Comparison of ENCODE assay signal across 1 cellular context in the genomic region with DNA sequence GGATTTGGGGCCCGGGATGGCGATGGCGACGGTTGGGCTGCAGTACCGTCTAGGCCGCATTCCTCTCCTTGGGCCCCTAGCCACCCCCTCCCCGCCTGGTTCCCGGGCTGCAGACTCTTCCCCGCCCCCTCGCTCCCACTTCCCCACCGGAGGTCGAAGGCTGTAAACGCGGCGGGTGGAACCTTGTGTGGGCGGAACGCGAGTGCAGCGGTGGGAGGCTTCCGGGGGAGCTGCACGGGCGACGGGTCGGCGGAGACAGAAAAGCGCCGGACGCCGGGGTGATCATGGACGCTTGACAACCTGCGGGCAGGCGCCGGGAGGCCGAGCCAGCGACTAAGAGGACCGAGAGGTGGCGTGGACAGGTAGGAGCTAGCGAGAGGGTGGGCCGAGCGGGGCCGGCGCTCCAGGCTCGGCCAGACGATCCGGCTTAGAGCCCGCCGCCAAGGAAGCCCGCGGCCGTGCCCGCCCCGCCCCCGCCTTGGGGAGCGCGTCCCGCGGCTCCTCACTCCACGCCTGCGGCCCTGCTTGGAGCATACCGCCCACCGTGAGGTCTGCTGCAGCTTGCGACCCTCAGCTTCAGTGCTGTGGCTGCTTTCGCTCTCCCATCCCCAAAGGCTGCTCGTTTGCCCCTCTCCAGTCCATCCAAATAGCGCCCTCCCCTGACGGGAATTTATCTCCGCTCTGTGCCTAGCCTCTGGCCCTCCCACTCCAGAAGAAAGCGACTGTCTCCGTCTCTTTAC.
TF ChIP-seq lines count a peak whose summit lies in the region.

A gene (plus strand): TSS at position 269 of the 740 bp plus-strand sequence. CDS start 2,126 bp downstream, outside the sequence.

TF ChIP-seq in K562, 482 proteins besides CTCF, POLR2A, EP300 and RAD21 (continued from another document and continues in another):
- TF ChIP-seq, protein P1, sequence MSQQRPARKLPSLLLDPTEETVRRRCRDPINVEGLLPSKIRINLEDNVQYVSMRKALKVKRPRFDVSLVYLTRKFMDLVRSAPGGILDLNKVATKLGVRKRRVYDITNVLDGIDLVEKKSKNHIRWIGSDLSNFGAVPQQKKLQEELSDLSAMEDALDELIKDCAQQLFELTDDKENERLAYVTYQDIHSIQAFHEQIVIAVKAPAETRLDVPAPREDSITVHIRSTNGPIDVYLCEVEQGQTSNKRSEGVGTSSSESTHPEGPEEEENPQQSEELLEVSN (IDR thresholded peaks at IDR 0.05; ENCODE audit: borderline replicate concordance in 1 of 2, extremely low read depth in 1 of 2, insufficient read depth in 1 of 2, insufficient read length in 1 of 2, low read depth in 1 of 2, low read length in 1 of 2, poor library complexity in 1 of 2, severe bottlenecking in 1 of 2): peak; percentile 28 to 58
- TF ChIP-seq CREM (IDR thresholded peaks at IDR 0.05; ENCODE audit: low read depth) (peak; percentile 81), ZNF384 (IDR thresholded peaks at IDR 0.05; ENCODE audit: low read depth, low read length) (no peak), NCOA6 (IDR thresholded peaks at IDR 0.05) (no peak), NFE2 (IDR thresholded peaks at IDR 0.05; ENCODE audit: low read depth) (no peak), SRSF3 (IDR thresholded peaks at IDR 0.05; ENCODE audit: insufficient read depth, low read length) (no peak), SIN3B (IDR thresholded peaks at IDR 0.05; ENCODE audit: low read depth) (peak; percentile 99), XRCC3 (IDR thresholded peaks at IDR 0.05) (no peak), POLR3G (IDR thresholded peaks at IDR 0.05; ENCODE audit: extremely low read depth, insufficient read length, insufficient replicate concordance) (no peak), E2F3 (CRISPR knock-in tag; IDR thresholded peaks at IDR 0.05) (no peak), KHSRP (IDR thresholded peaks at IDR 0.05) (no peak), NR2C1 (IDR thresholded peaks at IDR 0.05) (peak; percentile 69), NR2C1 (tag; IDR thresholded peaks at IDR 0.05) (peak; percentile 88), ZBTB17 (CRISPR knock-in tag; IDR thresholded peaks at IDR 0.05) (no peak), MYC (IDR thresholded peaks at IDR 0.05; ENCODE audit: low read depth, low read length) (peak; percentile 47; the same call in 1 of the 2 replicates), MYC (CRISPR knock-in tag; IDR thresholded peaks at IDR 0.05; ENCODE audit: borderline replicate concordance, low read depth) (no peak), TOE1 (IDR thresholded peaks at IDR 0.05; ENCODE audit: borderline replicate concordance) (peak; percentile 47; the same call in 1 of the 2 replicates), TOE1 (CRISPR knock-in tag; IDR thresholded peaks at IDR 0.05; ENCODE audit: borderline replicate concordance, low read depth) (no peak), MYBL2 (IDR thresholded peaks at IDR 0.05; ENCODE audit: low read depth) (no peak), MYBL2 (CRISPR knock-in tag; IDR thresholded peaks at IDR 0.05; ENCODE audit: borderline replicate concordance) (no peak)
- TF ChIP-seq, protein P2, sequence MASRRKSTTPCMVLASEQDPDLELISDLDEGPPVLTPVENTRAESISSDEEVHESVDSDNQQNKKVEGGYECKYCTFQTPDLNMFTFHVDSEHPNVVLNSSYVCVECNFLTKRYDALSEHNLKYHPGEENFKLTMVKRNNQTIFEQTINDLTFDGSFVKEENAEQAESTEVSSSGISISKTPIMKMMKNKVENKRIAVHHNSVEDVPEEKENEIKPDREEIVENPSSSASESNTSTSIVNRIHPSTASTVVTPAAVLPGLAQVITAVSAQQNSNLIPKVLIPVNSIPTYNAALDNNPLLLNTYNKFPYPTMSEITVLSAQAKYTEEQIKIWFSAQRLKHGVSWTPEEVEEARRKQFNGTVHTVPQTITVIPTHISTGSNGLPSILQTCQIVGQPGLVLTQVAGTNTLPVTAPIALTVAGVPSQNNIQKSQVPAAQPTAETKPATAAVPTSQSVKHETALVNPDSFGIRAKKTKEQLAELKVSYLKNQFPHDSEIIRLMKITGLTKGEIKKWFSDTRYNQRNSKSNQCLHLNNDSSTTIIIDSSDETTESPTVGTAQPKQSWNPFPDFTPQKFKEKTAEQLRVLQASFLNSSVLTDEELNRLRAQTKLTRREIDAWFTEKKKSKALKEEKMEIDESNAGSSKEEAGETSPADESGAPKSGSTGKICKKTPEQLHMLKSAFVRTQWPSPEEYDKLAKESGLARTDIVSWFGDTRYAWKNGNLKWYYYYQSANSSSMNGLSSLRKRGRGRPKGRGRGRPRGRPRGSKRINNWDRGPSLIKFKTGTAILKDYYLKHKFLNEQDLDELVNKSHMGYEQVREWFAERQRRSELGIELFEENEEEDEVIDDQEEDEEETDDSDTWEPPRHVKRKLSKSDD (conservative IDR thresholded peaks at IDR 0.05; ENCODE audit: low read length): no peak
- TF ChIP-seq, protein P3, sequence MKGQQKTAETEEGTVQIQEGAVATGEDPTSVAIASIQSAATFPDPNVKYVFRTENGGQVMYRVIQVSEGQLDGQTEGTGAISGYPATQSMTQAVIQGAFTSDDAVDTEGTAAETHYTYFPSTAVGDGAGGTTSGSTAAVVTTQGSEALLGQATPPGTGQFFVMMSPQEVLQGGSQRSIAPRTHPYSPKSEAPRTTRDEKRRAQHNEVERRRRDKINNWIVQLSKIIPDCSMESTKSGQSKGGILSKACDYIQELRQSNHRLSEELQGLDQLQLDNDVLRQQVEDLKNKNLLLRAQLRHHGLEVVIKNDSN (CRISPR knock-in tag; IDR thresholded peaks at IDR 0.05): no peak
- TF ChIP-seq, protein P4, sequence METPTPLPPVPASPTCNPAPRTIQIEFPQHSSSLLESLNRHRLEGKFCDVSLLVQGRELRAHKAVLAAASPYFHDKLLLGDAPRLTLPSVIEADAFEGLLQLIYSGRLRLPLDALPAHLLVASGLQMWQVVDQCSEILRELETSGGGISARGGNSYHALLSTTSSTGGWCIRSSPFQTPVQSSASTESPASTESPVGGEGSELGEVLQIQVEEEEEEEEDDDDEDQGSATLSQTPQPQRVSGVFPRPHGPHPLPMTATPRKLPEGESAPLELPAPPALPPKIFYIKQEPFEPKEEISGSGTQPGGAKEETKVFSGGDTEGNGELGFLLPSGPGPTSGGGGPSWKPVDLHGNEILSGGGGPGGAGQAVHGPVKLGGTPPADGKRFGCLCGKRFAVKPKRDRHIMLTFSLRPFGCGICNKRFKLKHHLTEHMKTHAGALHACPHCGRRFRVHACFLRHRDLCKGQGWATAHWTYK (CRISPR knock-in tag; IDR thresholded peaks at IDR 0.05): no peak
- TF ChIP-seq, protein P5, sequence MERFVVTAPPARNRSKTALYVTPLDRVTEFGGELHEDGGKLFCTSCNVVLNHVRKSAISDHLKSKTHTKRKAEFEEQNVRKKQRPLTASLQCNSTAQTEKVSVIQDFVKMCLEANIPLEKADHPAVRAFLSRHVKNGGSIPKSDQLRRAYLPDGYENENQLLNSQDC (CRISPR knock-in tag; IDR thresholded peaks at IDR 0.05): no peak
- TF ChIP-seq, protein P6, sequence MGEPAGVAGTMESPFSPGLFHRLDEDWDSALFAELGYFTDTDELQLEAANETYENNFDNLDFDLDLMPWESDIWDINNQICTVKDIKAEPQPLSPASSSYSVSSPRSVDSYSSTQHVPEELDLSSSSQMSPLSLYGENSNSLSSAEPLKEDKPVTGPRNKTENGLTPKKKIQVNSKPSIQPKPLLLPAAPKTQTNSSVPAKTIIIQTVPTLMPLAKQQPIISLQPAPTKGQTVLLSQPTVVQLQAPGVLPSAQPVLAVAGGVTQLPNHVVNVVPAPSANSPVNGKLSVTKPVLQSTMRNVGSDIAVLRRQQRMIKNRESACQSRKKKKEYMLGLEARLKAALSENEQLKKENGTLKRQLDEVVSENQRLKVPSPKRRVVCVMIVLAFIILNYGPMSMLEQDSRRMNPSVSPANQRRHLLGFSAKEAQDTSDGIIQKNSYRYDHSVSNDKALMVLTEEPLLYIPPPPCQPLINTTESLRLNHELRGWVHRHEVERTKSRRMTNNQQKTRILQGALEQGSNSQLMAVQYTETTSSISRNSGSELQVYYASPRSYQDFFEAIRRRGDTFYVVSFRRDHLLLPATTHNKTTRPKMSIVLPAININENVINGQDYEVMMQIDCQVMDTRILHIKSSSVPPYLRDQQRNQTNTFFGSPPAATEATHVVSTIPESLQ (CRISPR knock-in tag; IDR thresholded peaks at IDR 0.05): no peak
- TF ChIP-seq, protein P7, sequence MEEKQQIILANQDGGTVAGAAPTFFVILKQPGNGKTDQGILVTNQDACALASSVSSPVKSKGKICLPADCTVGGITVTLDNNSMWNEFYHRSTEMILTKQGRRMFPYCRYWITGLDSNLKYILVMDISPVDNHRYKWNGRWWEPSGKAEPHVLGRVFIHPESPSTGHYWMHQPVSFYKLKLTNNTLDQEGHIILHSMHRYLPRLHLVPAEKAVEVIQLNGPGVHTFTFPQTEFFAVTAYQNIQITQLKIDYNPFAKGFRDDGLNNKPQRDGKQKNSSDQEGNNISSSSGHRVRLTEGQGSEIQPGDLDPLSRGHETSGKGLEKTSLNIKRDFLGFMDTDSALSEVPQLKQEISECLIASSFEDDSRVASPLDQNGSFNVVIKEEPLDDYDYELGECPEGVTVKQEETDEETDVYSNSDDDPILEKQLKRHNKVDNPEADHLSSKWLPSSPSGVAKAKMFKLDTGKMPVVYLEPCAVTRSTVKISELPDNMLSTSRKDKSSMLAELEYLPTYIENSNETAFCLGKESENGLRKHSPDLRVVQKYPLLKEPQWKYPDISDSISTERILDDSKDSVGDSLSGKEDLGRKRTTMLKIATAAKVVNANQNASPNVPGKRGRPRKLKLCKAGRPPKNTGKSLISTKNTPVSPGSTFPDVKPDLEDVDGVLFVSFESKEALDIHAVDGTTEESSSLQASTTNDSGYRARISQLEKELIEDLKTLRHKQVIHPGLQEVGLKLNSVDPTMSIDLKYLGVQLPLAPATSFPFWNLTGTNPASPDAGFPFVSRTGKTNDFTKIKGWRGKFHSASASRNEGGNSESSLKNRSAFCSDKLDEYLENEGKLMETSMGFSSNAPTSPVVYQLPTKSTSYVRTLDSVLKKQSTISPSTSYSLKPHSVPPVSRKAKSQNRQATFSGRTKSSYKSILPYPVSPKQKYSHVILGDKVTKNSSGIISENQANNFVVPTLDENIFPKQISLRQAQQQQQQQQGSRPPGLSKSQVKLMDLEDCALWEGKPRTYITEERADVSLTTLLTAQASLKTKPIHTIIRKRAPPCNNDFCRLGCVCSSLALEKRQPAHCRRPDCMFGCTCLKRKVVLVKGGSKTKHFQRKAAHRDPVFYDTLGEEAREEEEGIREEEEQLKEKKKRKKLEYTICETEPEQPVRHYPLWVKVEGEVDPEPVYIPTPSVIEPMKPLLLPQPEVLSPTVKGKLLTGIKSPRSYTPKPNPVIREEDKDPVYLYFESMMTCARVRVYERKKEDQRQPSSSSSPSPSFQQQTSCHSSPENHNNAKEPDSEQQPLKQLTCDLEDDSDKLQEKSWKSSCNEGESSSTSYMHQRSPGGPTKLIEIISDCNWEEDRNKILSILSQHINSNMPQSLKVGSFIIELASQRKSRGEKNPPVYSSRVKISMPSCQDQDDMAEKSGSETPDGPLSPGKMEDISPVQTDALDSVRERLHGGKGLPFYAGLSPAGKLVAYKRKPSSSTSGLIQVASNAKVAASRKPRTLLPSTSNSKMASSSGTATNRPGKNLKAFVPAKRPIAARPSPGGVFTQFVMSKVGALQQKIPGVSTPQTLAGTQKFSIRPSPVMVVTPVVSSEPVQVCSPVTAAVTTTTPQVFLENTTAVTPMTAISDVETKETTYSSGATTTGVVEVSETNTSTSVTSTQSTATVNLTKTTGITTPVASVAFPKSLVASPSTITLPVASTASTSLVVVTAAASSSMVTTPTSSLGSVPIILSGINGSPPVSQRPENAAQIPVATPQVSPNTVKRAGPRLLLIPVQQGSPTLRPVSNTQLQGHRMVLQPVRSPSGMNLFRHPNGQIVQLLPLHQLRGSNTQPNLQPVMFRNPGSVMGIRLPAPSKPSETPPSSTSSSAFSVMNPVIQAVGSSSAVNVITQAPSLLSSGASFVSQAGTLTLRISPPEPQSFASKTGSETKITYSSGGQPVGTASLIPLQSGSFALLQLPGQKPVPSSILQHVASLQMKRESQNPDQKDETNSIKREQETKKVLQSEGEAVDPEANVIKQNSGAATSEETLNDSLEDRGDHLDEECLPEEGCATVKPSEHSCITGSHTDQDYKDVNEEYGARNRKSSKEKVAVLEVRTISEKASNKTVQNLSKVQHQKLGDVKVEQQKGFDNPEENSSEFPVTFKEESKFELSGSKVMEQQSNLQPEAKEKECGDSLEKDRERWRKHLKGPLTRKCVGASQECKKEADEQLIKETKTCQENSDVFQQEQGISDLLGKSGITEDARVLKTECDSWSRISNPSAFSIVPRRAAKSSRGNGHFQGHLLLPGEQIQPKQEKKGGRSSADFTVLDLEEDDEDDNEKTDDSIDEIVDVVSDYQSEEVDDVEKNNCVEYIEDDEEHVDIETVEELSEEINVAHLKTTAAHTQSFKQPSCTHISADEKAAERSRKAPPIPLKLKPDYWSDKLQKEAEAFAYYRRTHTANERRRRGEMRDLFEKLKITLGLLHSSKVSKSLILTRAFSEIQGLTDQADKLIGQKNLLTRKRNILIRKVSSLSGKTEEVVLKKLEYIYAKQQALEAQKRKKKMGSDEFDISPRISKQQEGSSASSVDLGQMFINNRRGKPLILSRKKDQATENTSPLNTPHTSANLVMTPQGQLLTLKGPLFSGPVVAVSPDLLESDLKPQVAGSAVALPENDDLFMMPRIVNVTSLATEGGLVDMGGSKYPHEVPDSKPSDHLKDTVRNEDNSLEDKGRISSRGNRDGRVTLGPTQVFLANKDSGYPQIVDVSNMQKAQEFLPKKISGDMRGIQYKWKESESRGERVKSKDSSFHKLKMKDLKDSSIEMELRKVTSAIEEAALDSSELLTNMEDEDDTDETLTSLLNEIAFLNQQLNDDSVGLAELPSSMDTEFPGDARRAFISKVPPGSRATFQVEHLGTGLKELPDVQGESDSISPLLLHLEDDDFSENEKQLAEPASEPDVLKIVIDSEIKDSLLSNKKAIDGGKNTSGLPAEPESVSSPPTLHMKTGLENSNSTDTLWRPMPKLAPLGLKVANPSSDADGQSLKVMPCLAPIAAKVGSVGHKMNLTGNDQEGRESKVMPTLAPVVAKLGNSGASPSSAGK (IDR thresholded peaks at IDR 0.05): no peak; the same call in 1 of the 2 replicates
- TF ChIP-seq, protein P8, sequence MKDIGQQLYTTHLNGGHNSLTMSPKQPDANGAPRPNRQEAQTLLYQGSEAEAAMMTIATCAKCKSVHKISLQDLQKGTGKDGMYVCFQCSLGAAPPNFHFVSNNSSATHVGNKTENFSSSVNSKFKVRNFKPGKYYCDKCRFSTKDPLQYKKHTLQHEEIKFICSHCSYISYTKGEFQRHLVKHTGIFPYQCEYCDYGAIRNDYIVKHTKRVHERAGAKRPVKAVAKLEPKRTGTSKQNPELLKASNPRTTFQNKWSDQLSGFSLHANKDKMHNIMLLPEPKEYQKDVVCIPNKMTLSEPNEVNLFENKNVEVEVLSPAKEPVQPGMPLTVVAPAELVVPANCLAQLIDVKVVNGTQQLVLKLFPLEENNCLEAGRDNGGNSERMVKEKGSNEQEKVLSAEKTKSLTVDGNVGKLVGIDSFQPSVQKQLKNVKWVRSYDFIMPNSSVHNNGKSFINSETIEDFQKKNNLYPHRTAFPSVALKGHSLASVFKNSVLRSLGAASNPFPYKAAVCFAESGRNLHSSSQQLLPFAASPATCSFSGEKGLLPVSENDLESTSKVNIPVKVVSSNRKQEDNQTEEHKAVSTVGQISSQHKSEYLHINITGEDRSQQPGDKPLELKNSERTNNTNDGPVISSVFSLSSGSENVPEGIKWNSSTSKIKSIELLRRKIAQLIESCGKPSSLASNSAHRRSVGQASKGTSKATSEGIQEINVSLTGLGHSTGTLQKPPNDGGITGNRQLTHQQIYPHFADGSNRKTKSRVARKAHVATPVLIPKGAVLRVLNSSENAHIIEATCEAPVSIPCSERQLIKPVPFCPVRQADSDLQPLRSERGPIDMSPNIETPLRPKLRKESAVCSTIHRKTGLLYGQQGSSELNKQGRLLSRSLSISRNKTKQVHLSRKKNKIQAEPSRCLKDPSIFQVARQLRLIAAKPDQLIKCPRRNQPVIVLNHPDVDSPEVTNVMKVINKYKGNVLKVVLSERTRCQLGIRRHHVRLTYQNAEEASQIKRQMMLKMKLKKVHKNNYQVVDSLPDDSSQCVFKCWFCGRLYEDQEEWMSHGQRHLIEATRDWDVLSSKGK (CRISPR knock-in tag; IDR thresholded peaks at IDR 0.05): no peak
